ENCODE assay signal across 2 cellular contexts in genomic region chr6:39393075-39393474, GRCh38.
A peak's percentile ranks its signal among the peaks of the same experiment; 100 is the strongest.
TF ChIP-seq lines count a peak whose summit lies in the region.

No MANE protein-coding gene starts in this region.

TF ChIP-seq in HepG2, 621 proteins besides CTCF, POLR2A, EP300 and RAD21 (continued from another document):
- no peak for TF ChIP-seq ZNF280D (CRISPR knock-in tag; IDR thresholded peaks at IDR 0.05)

TF ChIP-seq in GM12878, 131 proteins besides CTCF, POLR2A, EP300 and RAD21 (continued from another document):
- TF ChIP-seq BHLHE40 (IDR thresholded peaks at IDR 0.05; ENCODE audit: borderline replicate concordance in 1 of 2, low read depth in 2 of 2, low read length in 1 of 2) (0 out of 4 replicates have a peak, but pooled peaks of 1 of the 2 experiments have one; percentile 15), PAX5 (IDR thresholded peaks at IDR 0.05; ENCODE audit: borderline replicate concordance, low read depth, low read length) (peak; percentile 73; the same call in 1 of the 2 replicates), ZNF24 (IDR thresholded peaks at IDR 0.05) (peak; percentile 66; the same call in 1 of the 2 replicates), NR2F1 (conservative IDR thresholded peaks at IDR 0.05) (0 out of 2 replicates have a peak, but pooled peaks have one; percentile 33)
